ENCODE assay signal across 1 cellular context in genomic region chr4:112520598-112521122, GRCh38.
TF ChIP-seq lines count a peak whose summit lies in the region.

No MANE protein-coding gene starts in this region.

TF ChIP-seq in HepG2, 621 proteins besides CTCF, POLR2A, EP300 and RAD21:
- TF ChIP-seq MYPOP (CRISPR knock-in tag; IDR thresholded peaks at IDR 0.05) (0 out of 2 replicates have a peak, but pooled peaks have one; percentile 22), ATF4 (CRISPR knock-in tag; IDR thresholded peaks at IDR 0.05) (no peak), RXRA (CRISPR knock-in tag; IDR thresholded peaks at IDR 0.05) (no peak), RXRB (CRISPR knock-in tag; IDR thresholded peaks at IDR 0.05; ENCODE audit: borderline replicate concordance) (no peak), TBX3 (IDR thresholded peaks at IDR 0.05; ENCODE audit: borderline replicate concordance) (no peak), ATF3 (CRISPR knock-in tag; IDR thresholded peaks at IDR 0.05) (no peak), ZBTB8A (CRISPR knock-in tag; IDR thresholded peaks at IDR 0.05; ENCODE audit: borderline replicate concordance, low read depth) (no peak)
